In genomic region chr19:41327076-41327475, GRCh38 we compare ENCODE assay signal across 8 cellular contexts. TPM values are rescaled to one million over a fixed set of nuclear protein-coding genes. Genes with fewer than 3 reads are reported as not detected.
DNase-seq lines count a peak whose midpoint lies in the region; ATAC-seq and TF ChIP-seq lines count a peak whose summit lies in the region.

No MANE protein-coding gene starts in this region.

- H4K91ac ChIP-seq in trophoblast cell (ENCODE audit: low read depth, low read length) = peak overlapping the region; percentile 80

- H3K27me3 ChIP-seq in trophoblast cell (ENCODE audit: insufficient read depth, low read length) = no peaks in the 10 kb centered on the region

- peak; percentile 49 for DNase-seq in GM10266 (ENCODE audit: extremely low spot score)
- DNase-seq in NB4 (ENCODE audit: low read depth) = no peak
- DNase-seq in trophoblast cell = no peak
- no peak for DNase-seq in mucosa of gallbladder (ENCODE audit: low spot score)
- no peak for DNase-seq in NCI-H2029 (lab: John Stamatoyannopoulos, UW)

- H3K9ac ChIP-seq in trophoblast cell (ENCODE audit: low read length) = no peak overlapping the region

- TF ChIP-seq CTCF in GM10266 (IDR thresholded peaks at IDR 0.05; ENCODE audit: control insufficient read depth, insufficient read depth, low read depth, missing control alignments) (no peak), NB4 (IDR thresholded peaks at IDR 0.05; ENCODE audit: low read depth, low read length) (no peak)

- no peak overlapping the region for H4K12ac ChIP-seq in trophoblast cell (ENCODE audit: low read depth, low read length)

- no peaks in the 10 kb centered on the region for H3K9me3 Mint-ChIP-seq in dendritic cell treated with granulocyte-macrophage colony-stimulating factor and Interleukin-4, amounts not matched to agents 40 ng/mL and 50 ng/mL, for 4 days

- peaks cover 98% of the 10 kb centered on the region for H3K36me3 Mint-ChIP-seq in dendritic cell treated with granulocyte-macrophage colony-stimulating factor and Interleukin-4, amounts not matched to agents 40 ng/mL and 50 ng/mL, for 4 days (ENCODE audit: low read depth)

- H3K9me3 ChIP-seq in trophoblast cell (ENCODE audit: insufficient read depth, low read depth, low read length) = peaks cover 2% of the 10 kb centered on the region

- H3K27ac Mint-ChIP-seq in dendritic cell treated with granulocyte-macrophage colony-stimulating factor and Interleukin-4, amounts not matched to agents 40 ng/mL and 50 ng/mL, for 4 days = peak overlapping the region; percentile 98

- H3K4me3 ChIP-seq in NB4 (ENCODE audit: low read depth, low read length) (peak overlapping the region; percentile 25), trophoblast cell (ENCODE audit: low read depth, low read length) (no peak overlapping the region)

- peak overlapping the region; percentile 70 for H2AK5ac ChIP-seq in trophoblast cell (ENCODE audit: low read length)

- peaks cover 46 to 55% of the 10 kb centered on the region in 2 experiments for H3K4me1 ChIP-seq in trophoblast cell (ENCODE audit: control insufficient read depth in 1 of 2, insufficient read depth in 2 of 2, low read length in 2 of 2)

- peak overlapping the region; percentile 60 for H2BK5ac ChIP-seq in trophoblast cell (ENCODE audit: low read depth, low read length, poor library complexity)

- peaks cover 91% of the 10 kb centered on the region for H3K4me1 Mint-ChIP-seq in dendritic cell treated with granulocyte-macrophage colony-stimulating factor and Interleukin-4, amounts not matched to agents 40 ng/mL and 50 ng/mL, for 4 days (ENCODE audit: low read depth)

- peak overlapping the region; percentile 54 for H3K4ac ChIP-seq in trophoblast cell (ENCODE audit: low read depth, low read length)

- H3K27ac ChIP-seq in trophoblast cell (ENCODE audit: low read depth, low read length) = peak overlapping the region; percentile 21

- peaks cover 37 to 41% of the 10 kb centered on the region in 2 experiments for H3K36me3 ChIP-seq in trophoblast cell (ENCODE audit: control insufficient read depth in 1 of 2, insufficient read depth in 2 of 2, low read length in 2 of 2)

- H3K27me3 Mint-ChIP-seq in dendritic cell treated with granulocyte-macrophage colony-stimulating factor and Interleukin-4, amounts not matched to agents 40 ng/mL and 50 ng/mL, for 4 days = no peaks in the 10 kb centered on the region

- peak overlapping the region; percentile 58 for H3K14ac ChIP-seq in trophoblast cell (ENCODE audit: low read length)

- H3K4me2 ChIP-seq in trophoblast cell (ENCODE audit: low read length) = no peak overlapping the region

- no peak for TF ChIP-seq POLR2A in NB4 (IDR thresholded peaks at IDR 0.05; ENCODE audit: extremely low read depth, insufficient read length)

- peak overlapping the region; percentile 63 for H4K8ac ChIP-seq in trophoblast cell (ENCODE audit: low read depth, low read length)

- peak overlapping the region; percentile 60 for H2BK120ac ChIP-seq in trophoblast cell (ENCODE audit: insufficient read depth, low read length, poor library complexity)

- H3K18ac ChIP-seq in trophoblast cell (ENCODE audit: low read length) = peak overlapping the region; percentile 72

- H3K79me2 ChIP-seq in trophoblast cell (ENCODE audit: control insufficient read depth, insufficient read depth, low read length, poor library complexity) = peaks cover 17% of the 10 kb centered on the region

- H3K4me3 Mint-ChIP-seq in dendritic cell treated with granulocyte-macrophage colony-stimulating factor and Interleukin-4, amounts not matched to agents 40 ng/mL and 50 ng/mL, for 4 days = peak overlapping the region; percentile 76

- H2AFZ ChIP-seq in trophoblast cell (ENCODE audit: insufficient read depth, low read length, poor library complexity) = peak overlapping the region; percentile 32

- intact Hi-C loops in dendritic cell treated with granulocyte-macrophage colony-stimulating factor and Interleukin-4, amounts not matched to agents 40 ng/mL and 50 ng/mL, for 4 days (cut with micrococcal nuclease) = loop anchor here (10.0 kb wide), 1 partner anchor 108 kb away; the partner anchor contains the start of gene DMAC2

- peak overlapping the region; percentile 65 for H2BK12ac ChIP-seq in trophoblast cell (ENCODE audit: low read length)

- no peak overlapping the region for H3K23ac ChIP-seq in trophoblast cell (ENCODE audit: low read length)

- peaks cover 45% of the 10 kb centered on the region for H3K79me1 ChIP-seq in trophoblast cell (ENCODE audit: low read length)

- no CpG with 5 or more reads among the region's 9 CpGs for WGBS in trophoblast cell (ENCODE audit: extremely low coverage, insufficient coverage, insufficient read length)

- ATAC-seq in HG03196 (IDR thresholded peaks at IDR 0.05; ENCODE audit: unreplicated experiment) (no peak), GM21447 (IDR thresholded peaks at IDR 0.05; ENCODE audit: unreplicated experiment) (no peak)

RNA-seq across cellular contexts. Expression of gene CCDC97, which starts 17.1 kb away (rescaled TPM):
- 24.7 and 26.3 TPM in 2 replicates for polyA plus RNA-seq in trophoblast cell (2013)
- 26.2 TPM for total RNA-seq in mucosa of gallbladder

RNA-seq across cellular contexts. Expression of gene TGFB1, which starts 26.6 kb away (rescaled TPM):
- polyA plus RNA-seq in trophoblast cell (2013) = 140 and 142 TPM in 2 replicates
- total RNA-seq in mucosa of gallbladder = 47.1 TPM

RNA-seq across cellular contexts. Expression of gene B9D2, which starts 36.9 kb away (rescaled TPM):
- polyA plus RNA-seq in trophoblast cell (2013) = 3.2 TPM in 2 replicates
- total RNA-seq in mucosa of gallbladder = 12.8 TPM

RNA-seq across cellular contexts. Expression of gene TMEM91, which starts 49.3 kb away (rescaled TPM):
- 2.8 and 3.3 TPM in 2 replicates for polyA plus RNA-seq in trophoblast cell (2013)
- total RNA-seq in mucosa of gallbladder = 8.6 TPM
